Comparison of ENCODE assay signal across 27 cellular contexts in genomic region chr3:38274864-38275649, GRCh38. TPM values are rescaled to one million over a fixed set of nuclear protein-coding genes. Genes with fewer than 3 reads are reported as not detected.
"Had no signal": no experiment of that assay in that cellular context is flagged by ENCODE, and none has a peak within 500 bp of the region (broad histone marks: within the 10 kb centered on the region; RNA-seq: fewer than 3 reads in every experiment).

No MANE protein-coding gene starts in this region.

- H3K27me3 Mint-ChIP-seq: naive thymus-derived CD8-positive, alpha-beta T cell; stimulated activated naive B cell treated with anti-CD40 and anti-IgM and Interleukin-4, amounts not matched to agents 10 μg/mL and 1 μg/mL and 100 μg/mL, for 72 hours; type B pancreatic cell had no signal

- H3K27me3 ChIP-seq: dorsolateral prefrontal cortex, right atrium auricular region, stomach, tibial artery had no signal

- ATAC-seq: left colon; left ventricle myocardium superior; lower lobe of right lung; naive thymus-derived CD8-positive, alpha-beta T cell; sciatic nerve; stimulated activated naive B cell treated with anti-CD40 and anti-IgM and Interleukin-4, amounts not matched to agents 10 μg/mL and 1 μg/mL and 100 μg/mL, for 72 hours had no signal

- H3K4me1 ChIP-seq: lower lobe of right lung, prostate gland, right atrium auricular region, stomach, tibial artery had no signal

- DNase-seq: cerebellar nuclear complex; dorsolateral prefrontal cortex; effector CD4-positive, alpha-beta T cell; hypothalamus; immature natural killer cell; islet precursor cell; kidney glomerular epithelial cell; left colon; left ventricle myocardium superior; lower lobe of right lung; naive thymus-derived CD8-positive, alpha-beta T cell; stimulated activated CD4-positive, alpha-beta T cell treated with anti-CD3 and anti-CD28 coated beads, Interleukin-12 subunit alpha, Interleukin-12 subunit beta, amount 100 ng/mL, for 4 hours; stimulated activated CD4-positive, alpha-beta T cell treated with anti-CD3 and anti-CD28 coated beads, Interleukin-1b, Interleukin-23, amount 100 ng/mL, for 48 hours; stimulated activated CD4-positive, alpha-beta T cell treated with anti-CD3 and anti-CD28 coated beads, Interleukin-4, amount 100 ng/mL, for 24 hours; stimulated activated naive B cell treated with anti-CD40 and anti-IgM and Interleukin-4, amounts not matched to agents 10 μg/mL and 1 μg/mL and 100 μg/mL, for 72 hours; stomach; tibial artery had no signal

- FAIRE-seq: colon, frontal cortex had no signal

- H3K27ac ChIP-seq: dorsolateral prefrontal cortex, lower lobe of right lung, prostate gland, right atrium auricular region, stomach, tibial artery had no signal

- H3K4me2 ChIP-seq: smooth muscle cell had no signal

- H3K9me3 Mint-ChIP-seq: type B pancreatic cell had no signal

- H3K36me3 ChIP-seq: lower lobe of right lung, prostate gland, right atrium auricular region had no signal

- H3K4me3 Mint-ChIP-seq: immature natural killer cell; naive thymus-derived CD8-positive, alpha-beta T cell; stimulated activated naive B cell treated with anti-CD40 and anti-IgM and Interleukin-4, amounts not matched to agents 10 μg/mL and 1 μg/mL and 100 μg/mL, for 72 hours; type B pancreatic cell had no signal

- H3K9me3 ChIP-seq: lower lobe of right lung, prostate gland, right atrium auricular region, stomach, tibial artery had no signal

- H3K4me3 ChIP-seq: dorsolateral prefrontal cortex, lower lobe of right lung, prostate gland, right atrium auricular region, smooth muscle cell, stomach, tibial artery had no signal

- H3K27ac Mint-ChIP-seq: immature natural killer cell; stimulated activated naive B cell treated with anti-CD40 and anti-IgM and Interleukin-4, amounts not matched to agents 10 μg/mL and 1 μg/mL and 100 μg/mL, for 72 hours; type B pancreatic cell had no signal

RNA-seq across cellular contexts. Expression of gene SLC22A14, which starts 7.0 kb away (rescaled TPM):
- total RNA-seq: left colon, left ventricle myocardium superior, lower lobe of right lung, right atrium auricular region, stomach, subcutaneous adipose tissue had no signal
- polyA plus RNA-seq: immature natural killer cell; naive thymus-derived CD8-positive, alpha-beta T cell had no signal

RNA-seq across cellular contexts. Expression of gene SLC22A13, which starts 9.4 kb away (rescaled TPM):
- total RNA-seq: left ventricle myocardium superior, right atrium auricular region had no signal
- polyA plus RNA-seq: immature natural killer cell, neural cell, smooth muscle cell, urinary bladder had no signal
